21 cellular contexts compared by ENCODE assay signal in the genomic region with DNA sequence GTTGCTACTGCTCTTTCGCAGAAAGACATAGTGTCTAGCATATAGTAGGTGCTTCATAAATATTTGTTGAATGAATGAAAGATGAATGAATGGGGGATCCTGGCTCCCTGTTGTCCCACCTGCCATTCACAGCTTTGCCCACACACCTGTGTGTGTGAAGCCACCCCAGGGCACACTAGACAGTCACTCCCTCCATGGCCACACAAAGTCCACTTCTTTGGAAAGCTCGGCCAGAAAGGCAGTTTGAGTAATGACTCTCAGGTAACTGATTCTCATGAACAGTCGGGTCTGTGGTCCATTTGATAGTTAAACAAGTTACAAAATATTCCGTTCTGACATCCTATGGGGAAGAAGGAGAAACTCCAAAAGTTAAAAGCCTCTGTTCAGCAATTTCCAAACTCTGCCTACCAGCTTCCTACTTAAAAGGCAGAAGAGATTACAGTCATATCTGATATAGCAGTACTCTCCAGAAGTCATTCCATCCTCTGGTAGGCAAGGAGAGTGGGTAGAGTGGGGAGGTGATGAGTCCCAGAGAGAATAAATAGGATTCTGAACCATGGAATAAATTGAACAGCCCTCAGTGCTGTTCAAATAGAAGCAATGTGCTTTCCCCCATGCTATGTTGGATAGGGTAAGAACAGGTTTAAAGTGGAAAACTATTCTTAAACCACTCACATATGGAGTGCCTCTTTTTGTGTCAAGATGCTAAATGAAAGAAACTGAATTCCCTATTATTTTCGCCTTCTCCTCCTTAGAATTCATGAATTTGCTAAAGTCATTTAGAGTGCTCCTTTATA.
DNase-seq lines count a peak whose midpoint lies in the region; ATAC-seq and TF ChIP-seq lines count a peak whose summit lies in the region.
"Had no signal": no experiment of that assay in that cellular context is flagged by ENCODE, and none has a peak within 500 bp of the region (broad histone marks: within the 10 kb centered on the region; RNA-seq: fewer than 3 reads in every experiment).

No MANE protein-coding gene starts in this region.

- no peak for TF ChIP-seq POLR2A in gastroesophageal sphincter (IDR thresholded peaks at IDR 0.05)
- no peak for TF ChIP-seq POLR2A in thyroid gland (IDR thresholded peaks at IDR 0.05)

- 87 to 94% methylated on average over 2 to 5 of the region's 5 CpGs for WGBS in gastroesophageal sphincter (ENCODE audit: low coverage in 1 of 2), 2 donors
- 91 to 93% methylated on average over 5 of the region's 5 CpGs for WGBS in thyroid gland, 2 donors

- no peak for TF ChIP-seq CTCF in 22Rv1 (IDR thresholded peaks at IDR 0.05)
- TF ChIP-seq CTCF in gastroesophageal sphincter (IDR thresholded peaks at IDR 0.05), result no peak
- no peak for TF ChIP-seq CTCF in mucosa of descending colon (IDR thresholded peaks at IDR 0.05)
- no peak for TF ChIP-seq CTCF in thyroid gland (IDR thresholded peaks at IDR 0.05)

- ATAC-seq in gastroesophageal sphincter (no peak), mucosa of descending colon (peak; percentile 19)

- DNase-seq in mucosa of descending colon, result no peak
- DNase-seq in thyroid gland, result no peak
- no peak for DNase-seq in NCI-H1105 (lab: John Stamatoyannopoulos, UW)
- no peak for DNase-seq in NAMALWA (ENCODE audit: low spot score)
- DNase-seq in SJCRH30, result no peak
- DNase-seq in medulla oblongata (ENCODE audit: extremely low spot score), result no peak
- DNase-seq: AML-193; C1 segment of cervical spinal cord; Caco-2; CD4-positive, alpha-beta memory T cell; Karpas-422; NCI-H1105 treated with DMSO at 0.1 percent for 48 hours; NCI-H146; NCI-H1930; NCI-H2107; NCI-H2227 treated with DMSO at 0.1 percent for 48 hours; NCI-H69; Right ventricle myocardium superior; RPMI8226 had no signal

- no peak overlapping the region for H3K4me3 ChIP-seq in gastroesophageal sphincter
- no peak overlapping the region for H3K4me3 ChIP-seq in mucosa of descending colon
- no peak overlapping the region for H3K4me3 ChIP-seq in thyroid gland (replicated peaks in 1 of 3)
- H3K4me3 ChIP-seq in SJCRH30, result no peak overlapping the region

- H3K9me3 ChIP-seq in gastroesophageal sphincter, result no peaks in the 10 kb centered on the region
- no peaks in the 10 kb centered on the region for H3K9me3 ChIP-seq in mucosa of descending colon
- no peaks in the 10 kb centered on the region for H3K9me3 ChIP-seq in thyroid gland
- H3K9me3 ChIP-seq in SJCRH30 (replicated peaks), result no peaks in the 10 kb centered on the region

- H3K4me1 ChIP-seq in gastroesophageal sphincter (peaks cover 0 to 35% (median 4%) of the 10 kb centered on the region in 3 donors), mucosa of descending colon (ENCODE audit: low read depth) (peaks cover 14% of the 10 kb centered on the region), thyroid gland (peaks cover 8 to 20% of the 10 kb centered on the region in 2 donors), SJCRH30 (no peaks in the 10 kb centered on the region)
- H3K4me1 ChIP-seq: Caco-2 had no signal

- intact Hi-C loops in mucosa of descending colon (cut with DNase I, micrococcal nuclease) (no loop called here), thyroid gland (cut with DNase I) (no loop called here)

- TF ChIP-seq EP300 in gastroesophageal sphincter (IDR thresholded peaks at IDR 0.05), result no peak

- no peaks in the 10 kb centered on the region for H3K36me3 ChIP-seq in gastroesophageal sphincter
- no peaks in the 10 kb centered on the region for H3K36me3 ChIP-seq in mucosa of descending colon (ENCODE audit: low read depth)
- no peaks in the 10 kb centered on the region for H3K36me3 ChIP-seq in thyroid gland
- H3K36me3 ChIP-seq in SJCRH30, result no peaks in the 10 kb centered on the region

- peak overlapping the region; percentile 63 for H3K27ac ChIP-seq in 22Rv1
- H3K27ac ChIP-seq in gastroesophageal sphincter, result peak overlapping the region; percentile 78 to 87 (median 82)
- H3K27ac ChIP-seq in thyroid gland, result peak overlapping the region in 2 of 3 donors; percentile 63 to 77
- no peak overlapping the region for H3K27ac ChIP-seq in SJCRH30

- H3K27me3 ChIP-seq in gastroesophageal sphincter (no peaks in the 10 kb centered on the region), thyroid gland (no peaks in the 10 kb centered on the region), SJCRH30 (no peaks in the 10 kb centered on the region)
